ENCODE assay signal across 8 cellular contexts in the genomic region with DNA sequence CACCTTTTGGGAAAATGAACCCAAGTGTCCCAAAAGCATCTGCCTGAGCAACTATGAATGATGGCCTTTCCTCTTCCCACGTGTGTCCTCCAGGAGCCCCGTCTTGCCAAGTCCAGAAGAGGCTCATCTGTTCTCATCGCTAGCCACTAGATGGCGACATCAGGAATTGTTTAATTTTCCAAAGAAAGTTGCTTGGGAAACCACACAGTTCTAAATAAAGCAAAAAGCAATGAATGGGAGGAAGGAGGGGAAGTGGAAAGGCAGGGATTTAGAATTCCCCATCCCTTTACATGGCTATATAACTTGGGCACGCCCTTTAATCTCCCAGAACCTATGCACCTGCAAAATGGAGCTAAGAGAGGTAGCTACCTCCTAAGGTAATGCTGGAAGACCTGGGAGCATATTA. TPM values are rescaled to one million over a fixed set of nuclear protein-coding genes. Genes with fewer than 3 reads are reported as not detected.
DNase-seq lines count a peak whose midpoint lies in the region; ATAC-seq and TF ChIP-seq lines count a peak whose summit lies in the region.

No MANE protein-coding gene starts in this region.

- no peaks in the 10 kb centered on the region for H3K9me2 ChIP-seq in SK-N-SH

- no peaks in the 10 kb centered on the region for H4K20me1 ChIP-seq in SK-N-SH (ENCODE audit: insufficient read depth)

- H3K9ac ChIP-seq in SK-N-SH = no peak overlapping the region

- CTCF ChIA-PET in SK-N-SH (lab: Yijun Ruan, JAX) = interaction anchor here (0.6 to 9.2 kb wide), 30 partner anchors 9 to 1063 kb away, joined by 3 to 143 read pairs (median 6); a partner anchor contains a TSS

- POLR2A ChIA-PET in SK-N-SH (lab: Yijun Ruan, JAX) = no interaction called here

- TF ChIP-seq EP300 in SK-N-SH (IDR thresholded peaks at IDR 0.05; ENCODE audit: borderline replicate concordance in 1 of 2, low read depth in 1 of 2, low read length in 1 of 2) = no peak

- DNase-seq in activated gamma-delta T cell treated with anti-CD3 and anti-CD28 coated beads, Interleukin-2, amount 50 U/mL, for 16 hours (ENCODE audit: low read depth) = peak; percentile 2
- no peak for DNase-seq in activated gamma-delta T cell treated with Interleukin-2 at 50 U/mL for 16 hours
- peak; percentile 50 to 52 for DNase-seq in Kasumi-1 (lab: John Stamatoyannopoulos, UW)
- DNase-seq in SK-N-SH = peak; percentile 76
- DNase-seq in epithelial cell of esophagus (ENCODE audit: low read depth) = peak; percentile 83
- peak; percentile 69 for DNase-seq in mucosa of gallbladder (ENCODE audit: low spot score)

- no peaks in the 10 kb centered on the region for H3K79me2 ChIP-seq in SK-N-SH (ENCODE audit: insufficient read depth)

- H3K9me3 ChIP-seq in SK-N-SH = no peaks in the 10 kb centered on the region

- peak; percentile 57 for TF ChIP-seq RAD21 in SK-N-SH (IDR thresholded peaks at IDR 0.05; ENCODE audit: low read length)

- peaks cover 14% of the 10 kb centered on the region; the same call in 1 of the 2 replicates for H3K27me3 ChIP-seq in SK-N-SH (ENCODE audit: insufficient read depth)

- no peaks in the 10 kb centered on the region for H3K36me3 ChIP-seq in SK-N-SH (replicated peaks in 1 of 2; ENCODE audit: control insufficient read depth in 1 of 2, insufficient read depth in 2 of 2, low read length in 1 of 2)

- H3F3A ChIP-seq in SK-N-SH (replicated peaks; ENCODE audit: insufficient read depth) = no peaks in the 10 kb centered on the region

- H3K4me2 ChIP-seq in SK-N-SH = no peak overlapping the region

- no peak for ATAC-seq in HG02870 (IDR thresholded peaks at IDR 0.05; ENCODE audit: unreplicated experiment)
- no peak for ATAC-seq in GM18861 (IDR thresholded peaks at IDR 0.05; ENCODE audit: unreplicated experiment)

- WGBS in SK-N-SH (ENCODE audit: low lambda C conversion rate) = 1% methylated on average over 5 of the region's 5 CpGs

- H3K4me3 ChIP-seq in SK-N-SH (ENCODE audit: low read depth in 2 of 2, low read length in 1 of 2) (no peak overlapping the region), epithelial cell of esophagus (ENCODE audit: low read length) (no peak overlapping the region)

- no peak overlapping the region for H2AFZ ChIP-seq in SK-N-SH (ENCODE audit: low read depth)

- TF ChIP-seq CTCF in SK-N-SH (IDR thresholded peaks at IDR 0.05) (peak; percentile 84), epithelial cell of esophagus (IDR thresholded peaks at IDR 0.05; ENCODE audit: insufficient read depth, low read depth, low read length, missing control alignments) (peak; percentile 77)

- H3K27ac ChIP-seq in SK-N-SH (ENCODE audit: low read depth in 2 of 2, low read length in 1 of 2) = no peak overlapping the region

- peaks cover 0 to 9% of the 10 kb centered on the region in 2 experiments; a peak in 1 of 4 replicates for H3K4me1 ChIP-seq in SK-N-SH (ENCODE audit: control insufficient read depth in 1 of 2, insufficient read depth in 2 of 2, low read depth in 1 of 2, low read length in 1 of 2)

TF ChIP-seq in SK-N-SH, 30 proteins besides CTCF, POLR2A, EP300 and RAD21:
- TF ChIP-seq POLR2AphosphoS5 (IDR thresholded peaks at IDR 0.05; ENCODE audit: low read depth, low read length) = no peak
- TF ChIP-seq SMC3 (IDR thresholded peaks at IDR 0.05; ENCODE audit: low read depth, low read length) = peak; percentile 39; the same call in 1 of the 2 replicates
- no peak for TF ChIP-seq MEF2A (IDR thresholded peaks at IDR 0.05; ENCODE audit: borderline replicate concordance, low read depth)

RNA-seq across cellular contexts. Expression of a gene that starts 9.0 kb away (rescaled TPM):
- polyA plus RNA-seq in SK-N-SH (2012; rRNA removed) = not detected in 2 replicates
- polyA plus RNA-seq in SK-N-SH (2012; cell fraction: cytosol; rRNA removed) = 0.01 TPM in 1 of 2 replicates, not detected in the other
- polyA plus RNA-seq in SK-N-SH (2012; cell fraction: nucleus; rRNA removed) = not detected in 2 replicates
- 23.0 TPM for total RNA-seq in mucosa of gallbladder
